In genomic region chr19:33781996-33782395, GRCh38 we compare ENCODE assay signal across 21 cellular contexts.
"Had no signal": no experiment of that assay in that cellular context is flagged by ENCODE, and none has a peak within 500 bp of the region (broad histone marks: within the 10 kb centered on the region; RNA-seq: fewer than 3 reads in every experiment).

No MANE protein-coding gene starts in this region.

- H3K4me3 ChIP-seq: dorsolateral prefrontal cortex, lung, psoas muscle, skin epidermis, upper lobe of right lung had no signal

- H3K27ac Mint-ChIP-seq: activated T-cell treated with anti-CD3 and anti-CD28 coated beads, Interleukin-2, amount 50 U/mL, for 72 hours; stimulated activated memory B cell treated with anti-CD40 and anti-IgM and Interleukin-4, amounts not matched to agents 10 μg/mL and 1 μg/mL and 100 μg/mL, for 72 hours had no signal

- H3K36me3 Mint-ChIP-seq: stimulated activated memory B cell treated with anti-CD40 and anti-IgM and Interleukin-4, amounts not matched to agents 10 μg/mL and 1 μg/mL and 100 μg/mL, for 72 hours had no signal

- H3K9me3 ChIP-seq: psoas muscle, upper lobe of right lung had no signal

- DNase-seq: activated CD4-positive, alpha-beta T cell treated with anti-CD3 and anti-CD28 coated beads for 1 hour; activated CD8-positive, alpha-beta memory T cell treated with anti-CD3 and anti-CD28 coated beads for 24 hours; activated effector memory CD4-positive, alpha-beta T cell treated with anti-CD3 and anti-CD28 coated beads, Interleukin-2, amount 50 U/mL, for 16 hours; activated naive CD4-positive, alpha-beta T cell treated with anti-CD3 and anti-CD28 coated beads, Interleukin-2, amount 50 U/mL, for 16 hours; activated T-cell treated with anti-CD3 and anti-CD28 coated beads, Interleukin-2, amount 50 U/mL, for 72 hours; dorsolateral prefrontal cortex; foreskin melanocyte; hypothalamus; kidney; midbrain; psoas muscle; stimulated activated CD4-positive, alpha-beta T cell treated with anti-CD3 and anti-CD28 coated beads, Interleukin-4, amount 100 ng/mL, for 1 hour; T-helper 2 cell; upper lobe of right lung; WERI-Rb-1 had no signal

- H3K4me1 ChIP-seq: psoas muscle, upper lobe of right lung had no signal

- H3K27ac ChIP-seq: dorsolateral prefrontal cortex, epithelial cell of prostate, psoas muscle, skin epidermis, upper lobe of right lung, WERI-Rb-1 had no signal

- H3K9me3 Mint-ChIP-seq: activated T-cell treated with anti-CD3 and anti-CD28 coated beads, Interleukin-2, amount 50 U/mL, for 72 hours had no signal

- ATAC-seq: activated T-cell treated with anti-CD3 and anti-CD28 coated beads, Interleukin-2, amount 50 U/mL, for 72 hours; left lobe of liver; psoas muscle; right cardiac atrium; stimulated activated memory B cell treated with anti-CD40 and anti-IgM and Interleukin-4, amounts not matched to agents 10 μg/mL and 1 μg/mL and 100 μg/mL, for 72 hours; upper lobe of right lung had no signal

- H3K36me3 ChIP-seq: upper lobe of right lung, WERI-Rb-1 had no signal

- H3K4me3 Mint-ChIP-seq: activated T-cell treated with anti-CD3 and anti-CD28 coated beads, Interleukin-2, amount 50 U/mL, for 72 hours; stimulated activated memory B cell treated with anti-CD40 and anti-IgM and Interleukin-4, amounts not matched to agents 10 μg/mL and 1 μg/mL and 100 μg/mL, for 72 hours had no signal
